ENCODE assay signal across 27 cellular contexts in genomic region chr12:117067638-117068037, GRCh38.
"Had no signal": no experiment of that assay in that cellular context is flagged by ENCODE, and none has a peak within 500 bp of the region (broad histone marks: within the 10 kb centered on the region; RNA-seq: fewer than 3 reads in every experiment).

No MANE protein-coding gene starts in this region.

- FAIRE-seq: colon, endothelial cell of umbilical vein had no signal

- H3K4me3 ChIP-seq: adrenal gland, ascending aorta, dorsolateral prefrontal cortex, ovary, prostate gland, thyroid gland, upper lobe of right lung had no signal

- H3K36me3 ChIP-seq: adrenal gland, ascending aorta, brain microvascular endothelial cell, ovary, prostate gland, thyroid gland, upper lobe of right lung had no signal

- H3K27ac ChIP-seq: adrenal gland, ascending aorta, brain microvascular endothelial cell, dorsolateral prefrontal cortex, ovary, prostate gland, thyroid gland, upper lobe of right lung had no signal

- H3K4me1 ChIP-seq: ascending aorta, thyroid gland had no signal

- H3K27me3 ChIP-seq: adrenal gland, ascending aorta, brain microvascular endothelial cell, dorsolateral prefrontal cortex, ovary, thyroid gland, upper lobe of right lung had no signal

- H3K9me3 ChIP-seq: adrenal gland, ascending aorta, ovary, prostate gland, thyroid gland, upper lobe of right lung had no signal

- ATAC-seq: activated CD4-positive, alpha-beta T cell treated with anti-CD3 and anti-CD28 coated beads for 36 hours; activated T-helper 17 cell treated with anti-CD3 and anti-CD28 coated beads, Interleukin-2, amount 50 U/mL, for 72 hours; effector memory CD8-positive, alpha-beta T cell; esophagus mucosa; natural killer cell treated with Interleukin-12 subunit alpha and Interleukin-12 subunit beta and Interleukin-15 and Interleukin-18, amount 100 ng/mL, for 72 hours; upper lobe of right lung had no signal

- DNase-seq: activated B cell treated with CpG ODN at 0.5 μM for 24 hours; activated CD4-positive, alpha-beta T cell treated with anti-CD3 and anti-CD28 coated beads for 36 hours; activated CD4-positive, alpha-beta T cell treated with anti-CD3 and anti-CD28 coated beads, Interleukin-2, amount 50 U/mL, for 4 hours; activated CD8-positive, alpha-beta memory T cell treated with anti-CD3 and anti-CD28 coated beads for 24 hours; activated CD8-positive, alpha-beta memory T cell treated with anti-CD3 and anti-CD28 coated beads, Interleukin-2, amount 50 U/mL, for 4 hours; activated T-cell treated with anti-CD3 and anti-CD28 coated beads, Interleukin-2, amount 50 U/mL, for 24 hours; adrenal gland; brain microvascular endothelial cell; central memory CD4-positive, alpha-beta T cell; dorsolateral prefrontal cortex; effector memory CD8-positive, alpha-beta T cell; foreskin melanocyte; hippocampal formation; ovary; stimulated activated CD4-positive, alpha-beta T cell treated with anti-CD3 and anti-CD28 coated beads, Interleukin-12 subunit alpha, Interleukin-12 subunit beta, amount 100 ng/mL, for 4 hours; stimulated activated CD4-positive, alpha-beta T cell treated with anti-CD3 and anti-CD28 coated beads, Interleukin-4, amount 100 ng/mL, for 4 hours; substantia nigra; T-helper 9 cell; thyroid gland; upper lobe of right lung had no signal
